ENCODE assay signal across 8 cellular contexts in the genomic region with DNA sequence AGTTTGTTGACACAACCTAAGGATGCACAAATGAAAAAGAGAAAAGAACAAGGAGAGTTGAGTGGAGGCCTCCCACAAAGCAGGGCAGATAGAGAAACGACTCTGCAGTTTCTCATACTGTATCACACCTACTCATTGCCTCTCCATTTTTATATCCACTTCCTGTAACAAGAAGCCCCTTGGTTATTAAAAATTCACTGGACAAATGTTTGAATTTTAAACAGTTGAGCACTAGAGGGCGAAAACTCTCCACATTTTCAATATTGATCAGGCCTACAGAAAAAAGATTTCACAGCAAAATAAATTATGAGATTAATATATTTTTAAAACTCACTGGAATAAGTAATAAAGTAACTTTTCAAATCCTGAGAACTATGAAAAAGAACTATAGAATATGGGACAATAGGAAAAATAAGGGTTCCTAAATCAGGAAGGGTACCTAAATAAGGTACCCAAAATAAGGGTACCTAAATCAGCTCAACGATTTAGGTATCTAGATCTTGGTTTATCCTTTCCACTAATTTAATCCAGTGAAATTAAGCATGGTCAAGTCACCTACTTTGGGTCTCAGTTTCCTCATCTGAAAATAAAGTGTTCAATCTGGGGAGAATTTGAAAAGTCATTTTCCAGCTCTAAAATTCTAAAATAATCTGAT. TPM values are rescaled to one million over a fixed set of nuclear protein-coding genes. Genes with fewer than 3 reads are reported as not detected.
DNase-seq lines count a peak whose midpoint lies in the region; ATAC-seq, FAIRE-seq and TF ChIP-seq lines count a peak whose summit lies in the region.

No MANE protein-coding gene starts in this region.

- peaks cover 0 to 6% of the 10 kb centered on the region in 2 experiments; a peak in 3 of 5 replicates for H3K36me3 ChIP-seq in HepG2 (replicated peaks in 1 of 2; ENCODE audit: control insufficient read depth in 1 of 2, insufficient read depth in 2 of 2, low read length in 2 of 2)

- no peak for TF ChIP-seq POLR2A in HepG2 (IDR thresholded peaks at IDR 0.05; ENCODE audit: insufficient read depth in 1 of 2, low read depth in 2 of 2, low read length in 2 of 2)

- H3K79me2 ChIP-seq in HepG2 (ENCODE audit: insufficient read depth, low read length) = no peaks in the 10 kb centered on the region

- peak; percentile 38 for TF ChIP-seq CTCF in HepG2 (CRISPR knock-in tag; IDR thresholded peaks at IDR 0.05)

- H3K27ac Mint-ChIP-seq in activated T-cell treated with anti-CD3 and anti-CD28 coated beads, Interleukin-2, amount 50 U/mL, for 24 hours = peak overlapping the region; percentile 29

- POLR2A ChIA-PET in HepG2 (lab: Yijun Ruan, JAX) = interaction anchor here (0.5 kb wide), 1 partner anchor 26 kb away, joined by 3 read pairs; no protein-coding TSS in a partner anchor

- H3K9me3 Mint-ChIP-seq in activated T-cell treated with anti-CD3 and anti-CD28 coated beads, Interleukin-2, amount 50 U/mL, for 24 hours = no peaks in the 10 kb centered on the region

- FAIRE-seq in HepG2 (lab: Jason Lieb, UNC) = peak; percentile 34

- H4K20me1 ChIP-seq in HepG2 (ENCODE audit: insufficient read depth, low read length) = no peaks in the 10 kb centered on the region

- no peak overlapping the region for H3K27ac ChIP-seq in HepG2 (ENCODE audit: extremely low read length, insufficient read depth, low read length)

- no peak overlapping the region for H2AFZ ChIP-seq in HepG2 (ENCODE audit: low read length)

- no peaks in the 10 kb centered on the region for H3K27me3 ChIP-seq in HepG2 (ENCODE audit: control insufficient read depth in 1 of 2, insufficient read depth in 2 of 2, low read length in 2 of 2)

- DNase-seq in activated T-cell treated with anti-CD3 and anti-CD28 coated beads, Interleukin-2, amount 50 U/mL, for 24 hours = no peak
- no peak for DNase-seq in activated T-cell treated with anti-CD3 and anti-CD28 coated beads, Interleukin-2, amount 50 U/mL, for 1 hour
- DNase-seq in NCI-H1417 treated with DMSO at 0.1 percent for 48 hours (lab: John Stamatoyannopoulos, UW) = peak; percentile 28
- DNase-seq in amniotic epithelial cell (ENCODE audit: low read depth) = peak; percentile 55
- DNase-seq in HepG2 (ENCODE audit: low spot score) = peak; percentile 32
- DNase-seq in epidermal melanocyte (ENCODE audit: insufficient read length, low spot score) = no peak
- no peak for DNase-seq in head of caudate nucleus

- peak; percentile 51; the same call in 1 of the 2 replicates for TF ChIP-seq RAD21 in HepG2 (CRISPR knock-in tag; IDR thresholded peaks at IDR 0.05)

- no peak overlapping the region for H3K4me3 Mint-ChIP-seq in activated T-cell treated with anti-CD3 and anti-CD28 coated beads, Interleukin-2, amount 50 U/mL, for 24 hours

- TF ChIP-seq EP300 in HepG2 (IDR thresholded peaks at IDR 0.05; ENCODE audit: low read depth in 2 of 2, low read length in 2 of 2) (no peak), HepG2 (CRISPR knock-in tag; IDR thresholded peaks at IDR 0.05; ENCODE audit: borderline replicate concordance) (no peak)

- H3K4me3 ChIP-seq in HepG2 (replicated peaks in 1 of 3; ENCODE audit: insufficient read depth in 1 of 3, low read depth in 2 of 3, low read length in 3 of 3) = no peak overlapping the region

- no peaks in the 10 kb centered on the region for H3K27me3 Mint-ChIP-seq in activated T-cell treated with anti-CD3 and anti-CD28 coated beads, Interleukin-2, amount 50 U/mL, for 24 hours

- H3K36me3 Mint-ChIP-seq in activated T-cell treated with anti-CD3 and anti-CD28 coated beads, Interleukin-2, amount 50 U/mL, for 24 hours (ENCODE audit: low read depth) = peaks cover 56% of the 10 kb centered on the region

- ATAC-seq in HepG2 (no peak), GM21576 (IDR thresholded peaks at IDR 0.05; ENCODE audit: unreplicated experiment) (no peak)

- 35% methylated on average over 3 of the region's 3 CpGs for WGBS in HepG2 (ENCODE audit: low lambda C conversion rate)

- H3K9me3 ChIP-seq in HepG2 (ENCODE audit: low read length) = no peaks in the 10 kb centered on the region

- no peaks in the 10 kb centered on the region for H3K4me1 ChIP-seq in HepG2 (ENCODE audit: insufficient read depth, low read length)

- no peak overlapping the region for H3K9ac ChIP-seq in HepG2 (ENCODE audit: insufficient read depth, low read depth, low read length)

- BruUV-seq in HepG2 (replicated peaks; lab: Mats Ljungman, UMichigan) = no TSS peak

- in situ Hi-C loops in HepG2 (cut with HindIII; ENCODE audit: extremely low pct_ligation_motif_present, low pct_unique_long_range_greater_than_20kb) = loop anchor here (5.0 to 25.0 kb wide), 2 partner anchors 147 to 477 kb away; a partner anchor contains a TSS

- no peak overlapping the region for H3K4me2 ChIP-seq in HepG2 (ENCODE audit: low read depth, low read length)

- peaks cover 7% of the 10 kb centered on the region for H3K4me1 Mint-ChIP-seq in activated T-cell treated with anti-CD3 and anti-CD28 coated beads, Interleukin-2, amount 50 U/mL, for 24 hours (ENCODE audit: low read depth)

- CTCF ChIA-PET in HepG2 (lab: Yijun Ruan, JAX; ENCODE audit: low intra/inter-chr PET ratio, low total read pairs) = interaction anchor here (1.3 to 1.6 kb wide), 2 partner anchors 147 to 471 kb away, joined by 4 to 7 read pairs; a partner anchor contains a TSS

- intact Hi-C loops in HepG2 (cut with micrococcal nuclease; ENCODE audit: unreplicated experiment) (loop anchor here (1.0 to 10.0 kb wide), 2 partner anchors 146 to 445 kb away; a partner anchor contains a TSS), head of caudate nucleus (cut with DNase I) (no loop called here)

TF ChIP-seq in HepG2, 621 proteins besides CTCF, POLR2A, EP300 and RAD21:
- TF ChIP-seq STAG1 (CRISPR knock-in tag; IDR thresholded peaks at IDR 0.05) (peak; percentile 73), ZFP41 (CRISPR knock-in tag; IDR thresholded peaks at IDR 0.05; ENCODE audit: borderline replicate concordance) (no peak), MXI1 (IDR thresholded peaks at IDR 0.05; ENCODE audit: borderline replicate concordance, low read depth, low read length) (no peak)

RNA-seq across cellular contexts. Expression of a gene that starts 47.0 kb away (rescaled TPM):
- total RNA-seq in HepG2 (2016; rRNA removed; fragmentation: Illumina TruSeq; extraction: Trizol) = 476 and 882 TPM in 2 replicates
- total RNA-seq in HepG2 (2016; cell fraction: cytosol; rRNA removed; fragmentation: Illumina TruSeq; extraction: Trizol; ENCODE audit: low read depth) = 310 and 329 TPM in 2 replicates
- total RNA-seq in HepG2 (2016; cell fraction: insoluble cytoplasmic fraction; rRNA removed; fragmentation: Illumina TruSeq; extraction: Trizol) = 469 and 893 TPM in 2 replicates
- 263 and 284 TPM in 2 replicates for total RNA-seq in HepG2 (2016; cell fraction: membrane; rRNA removed; fragmentation: Illumina TruSeq; extraction: Trizol)
- total RNA-seq in HepG2 (2016; cell fraction: nucleus; rRNA removed; fragmentation: Illumina TruSeq; extraction: Trizol) = 653 and 716 TPM in 2 replicates
- polyA plus RNA-seq in HepG2 (2011; rRNA removed) = 720 and 780 TPM in 2 replicates
- 860 and 980 TPM in 2 replicates for polyA plus RNA-seq in HepG2 (2011; cell fraction: cytosol; rRNA removed)
- polyA plus RNA-seq in HepG2 (2011; cell fraction: nucleus; rRNA removed) = 242 and 249 TPM in 2 replicates
- 536 and 675 TPM in 2 replicates for polyA plus RNA-seq in HepG2 (2012)
- polyA plus RNA-seq in HepG2 (2016; cell fraction: cytosol; fragmentation: Illumina TruSeq; extraction: Trizol; ENCODE audit: low read depth) = 356 and 376 TPM in 2 replicates
- polyA plus RNA-seq in HepG2 (2016; cell fraction: insoluble cytoplasmic fraction; fragmentation: Illumina TruSeq; extraction: Trizol; ENCODE audit: low read depth) = 548 and 588 TPM in 2 replicates
- polyA plus RNA-seq in HepG2 (2016; cell fraction: membrane; fragmentation: Illumina TruSeq; extraction: Trizol; ENCODE audit: low read depth) = 269 and 288 TPM in 2 replicates
- 1,346 and 1,446 TPM in 2 replicates for polyA plus RNA-seq in HepG2 (2016; cell fraction: nucleus; fragmentation: Illumina TruSeq; extraction: Trizol; ENCODE audit: insufficient read depth, low read depth)
- 378 and 425 TPM in 2 replicates for polyA minus RNA-seq in HepG2 (2011; rRNA and poly(A)+ RNA removed; ENCODE audit: low replicate concordance)
- polyA minus RNA-seq in HepG2 (2011; cell fraction: cytosol; rRNA and poly(A)+ RNA removed) = 221 and 246 TPM in 2 replicates
- polyA minus RNA-seq in HepG2 (2011; cell fraction: nucleus; rRNA and poly(A)+ RNA removed) = 88.7 and 104 TPM in 2 replicates

RNA-seq across cellular contexts. Expression of a gene that starts 58.3 kb away (rescaled TPM):
- total RNA-seq in HepG2 (2016; rRNA removed; fragmentation: Illumina TruSeq; extraction: Trizol) = 3.1 and 5.5 TPM in 2 replicates
- 1.2 TPM in 2 replicates for total RNA-seq in HepG2 (2016; cell fraction: cytosol; rRNA removed; fragmentation: Illumina TruSeq; extraction: Trizol; ENCODE audit: low read depth)
- total RNA-seq in HepG2 (2016; cell fraction: insoluble cytoplasmic fraction; rRNA removed; fragmentation: Illumina TruSeq; extraction: Trizol) = 3.8 and 4.8 TPM in 2 replicates
- 1.7 and 2.0 TPM in 2 replicates for total RNA-seq in HepG2 (2016; cell fraction: membrane; rRNA removed; fragmentation: Illumina TruSeq; extraction: Trizol)
- total RNA-seq in HepG2 (2016; cell fraction: nucleus; rRNA removed; fragmentation: Illumina TruSeq; extraction: Trizol) = 5.3 and 5.7 TPM in 2 replicates
- polyA plus RNA-seq in HepG2 (2011; rRNA removed) = 2.3 and 2.4 TPM in 2 replicates
- polyA plus RNA-seq in HepG2 (2011; cell fraction: cytosol; rRNA removed) = 1.00 and 1.3 TPM in 2 replicates
- 10.3 and 12.4 TPM in 2 replicates for polyA plus RNA-seq in HepG2 (2011; cell fraction: nucleus; rRNA removed)
- polyA plus RNA-seq in HepG2 (2012) = 2.3 and 2.6 TPM in 2 replicates
- polyA plus RNA-seq in HepG2 (2016; cell fraction: cytosol; fragmentation: Illumina TruSeq; extraction: Trizol; ENCODE audit: low read depth) = 1.4 TPM in 2 replicates
- polyA plus RNA-seq in HepG2 (2016; cell fraction: insoluble cytoplasmic fraction; fragmentation: Illumina TruSeq; extraction: Trizol; ENCODE audit: low read depth) = 3.3 and 4.2 TPM in 2 replicates
- 1.9 and 2.2 TPM in 2 replicates for polyA plus RNA-seq in HepG2 (2016; cell fraction: membrane; fragmentation: Illumina TruSeq; extraction: Trizol; ENCODE audit: low read depth)
- 11.9 and 12.0 TPM in 2 replicates for polyA plus RNA-seq in HepG2 (2016; cell fraction: nucleus; fragmentation: Illumina TruSeq; extraction: Trizol; ENCODE audit: insufficient read depth, low read depth)
- 0.68 and 5.4 TPM in 2 replicates for polyA minus RNA-seq in HepG2 (2011; rRNA and poly(A)+ RNA removed; ENCODE audit: low replicate concordance)
- polyA minus RNA-seq in HepG2 (2011; cell fraction: cytosol; rRNA and poly(A)+ RNA removed) = 0.40 and 1.1 TPM in 2 replicates
- 7.0 TPM in 2 replicates for polyA minus RNA-seq in HepG2 (2011; cell fraction: nucleus; rRNA and poly(A)+ RNA removed)

Comparison
In these comparisons a context has a peak if more than half of its experiments do, and no peak if none do; other contexts are left out.
1. DNase-seq: peak in NCI-H1417 treated with DMSO at 0.1 percent for 48 hours (single experiment), amniotic epithelial cell (single experiment) and HepG2 (single experiment); none in activated T-cell treated with anti-CD3 and anti-CD28 coated beads, Interleukin-2, amount 50 U/mL, for 24 hours (single experiment), activated T-cell treated with anti-CD3 and anti-CD28 coated beads, Interleukin-2, amount 50 U/mL, for 1 hour (single experiment), epidermal melanocyte (single experiment) and head of caudate nucleus (0 of 42).